In the genomic region with DNA sequence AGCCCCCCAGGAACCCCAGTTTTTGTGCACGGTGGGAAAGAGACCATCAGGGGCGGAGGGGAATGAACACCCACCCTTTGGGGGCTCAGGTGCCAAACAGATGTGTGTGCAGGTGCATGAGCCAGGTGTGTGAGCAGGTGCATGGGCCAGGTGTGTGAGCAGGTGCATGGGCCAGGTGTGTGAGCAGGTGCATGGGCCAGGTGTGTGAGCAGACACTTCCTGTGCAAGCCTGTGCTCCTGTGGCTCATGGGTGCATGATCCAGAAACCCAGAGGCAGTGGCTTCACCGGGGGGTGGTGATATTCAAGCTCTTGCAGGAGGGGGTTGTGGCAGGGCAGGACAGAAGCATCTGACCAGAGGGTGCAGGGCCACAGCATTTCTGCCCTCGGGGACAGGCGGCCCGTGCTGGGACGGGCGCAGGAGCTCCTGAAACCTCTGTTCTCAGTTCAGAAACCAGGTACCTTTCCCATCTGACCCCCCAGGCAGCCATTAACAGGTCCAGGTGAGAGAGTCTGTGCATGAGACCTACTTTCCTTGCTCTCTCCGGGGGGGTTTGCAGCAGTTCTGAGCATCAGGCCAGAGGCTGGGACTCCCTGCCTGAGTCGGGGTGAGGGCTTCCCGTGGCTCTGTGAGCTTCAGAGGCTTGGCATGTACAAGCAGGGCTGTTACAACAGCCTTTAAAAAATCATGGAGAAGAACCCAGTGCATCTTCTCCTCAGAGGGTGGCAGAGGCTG, we compare ENCODE assay signal across 1 cellular context.
TF ChIP-seq lines count a peak whose summit lies in the region.

No MANE protein-coding gene starts in this region.

TF ChIP-seq in GM12878, 131 proteins besides CTCF, POLR2A, EP300 and RAD21:
- TF ChIP-seq ZNF384 (IDR thresholded peaks at IDR 0.05; ENCODE audit: borderline replicate concordance, low read depth, low read length) (no peak), TCF3 (IDR thresholded peaks at IDR 0.05; ENCODE audit: borderline replicate concordance, insufficient read depth, low read depth, low read length) (0 out of 2 replicates have a peak, but pooled peaks have one; percentile 47), NFXL1 (IDR thresholded peaks at IDR 0.05; ENCODE audit: borderline replicate concordance) (no peak), TCF12 (IDR thresholded peaks at IDR 0.05; ENCODE audit: low read depth, low read length) (0 out of 2 replicates have a peak, but pooled peaks have one; percentile 43)
